10 cellular contexts compared by ENCODE assay signal in the genomic region with DNA sequence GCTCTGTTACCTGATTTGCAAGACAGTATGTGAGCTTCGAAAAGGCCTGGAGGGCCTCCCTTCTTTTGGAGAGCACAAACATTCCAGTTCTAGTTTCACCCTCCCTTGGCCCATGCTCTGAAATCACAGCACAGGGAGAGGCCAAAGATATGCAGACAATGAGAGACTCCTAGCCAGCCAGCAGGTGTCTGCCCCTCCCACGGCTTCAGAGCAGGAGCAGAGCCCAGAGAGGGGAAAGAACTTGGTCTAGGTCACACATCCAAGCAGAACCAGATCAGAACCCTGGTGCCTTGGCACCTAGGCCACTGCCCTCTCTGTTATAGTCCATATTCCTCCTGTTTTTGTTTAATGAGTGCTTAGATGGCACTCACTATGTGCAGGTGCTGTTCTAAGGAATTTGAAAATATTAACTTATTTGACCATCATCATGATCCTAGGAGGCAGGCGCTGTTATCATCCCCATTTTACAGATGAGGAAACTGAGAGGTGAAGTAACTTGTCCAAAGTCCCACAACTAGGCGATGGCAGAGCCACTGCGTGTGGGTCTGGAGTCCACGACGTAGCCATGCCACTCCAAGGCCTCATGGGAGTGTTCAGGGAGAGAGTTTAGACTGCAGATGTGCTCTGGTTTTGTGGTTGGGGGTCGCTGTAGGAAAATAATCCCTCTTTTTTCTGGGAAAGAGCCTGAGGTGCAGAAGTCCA. TPM values are rescaled to one million over a fixed set of nuclear protein-coding genes. Genes with fewer than 3 reads are reported as not detected.
A peak's percentile ranks its signal among the peaks of the same experiment; 100 is the strongest.
DNase-seq lines count a peak whose midpoint lies in the region; ATAC-seq, FAIRE-seq and TF ChIP-seq lines count a peak whose summit lies in the region.
"Had no signal": no experiment of that assay in that cellular context is flagged by ENCODE, and none has a peak within 500 bp of the region (broad histone marks: within the 10 kb centered on the region; RNA-seq: fewer than 3 reads in every experiment).

No MANE protein-coding gene starts in this region.

- H3K4me1 ChIP-seq in A549 (peaks cover 7% of the 10 kb centered on the region; the same call in 1 of the 3 replicates), gastroesophageal sphincter (peaks cover 11 to 97% (median 24%) of the 10 kb centered on the region in 3 donors), neuronal stem cell (ENCODE audit: control insufficient read depth in 2 of 2, insufficient read depth in 1 of 2, low read depth in 1 of 2, low read length in 2 of 2) (peaks cover 0 to 16% of the 10 kb centered on the region in 2 donors)

- no peak overlapping the region for H3K14ac ChIP-seq in neuronal stem cell (ENCODE audit: low read length)

- H3K27me3 ChIP-seq in gastroesophageal sphincter (no peaks in the 10 kb centered on the region), neuronal stem cell (ENCODE audit: control insufficient read depth in 3 of 3, insufficient read depth in 3 of 3, low read depth in 1 of 3, low read length in 3 of 3) (peaks cover 0 to 54% (median 2%) of the 10 kb centered on the region in 3 experiments)

- H2BK12ac ChIP-seq in neuronal stem cell (ENCODE audit: low read length), result no peak overlapping the region

- TF ChIP-seq RAD21 in A549 (conservative IDR thresholded peaks at IDR 0.05 in 1 of 2, IDR thresholded peaks at IDR 0.05 in 1 of 2) (no peak), Ishikawa (IDR thresholded peaks at IDR 0.05; ENCODE audit: low read depth) (peak; percentile 26; the same call in 1 of the 2 replicates)

- TF ChIP-seq EP300 in A549 (IDR thresholded peaks at IDR 0.05) (no peak), Ishikawa (IDR thresholded peaks at IDR 0.05; ENCODE audit: borderline replicate concordance) (0 out of 2 replicates have a peak, but pooled peaks have one; percentile 23), gastroesophageal sphincter (IDR thresholded peaks at IDR 0.05) (no peak)

- H3K9me3 ChIP-seq in A549, result no peaks in the 10 kb centered on the region
- H3K9me3 ChIP-seq in gastroesophageal sphincter, result peaks cover 0 to under 1% (median 0%) of the 10 kb centered on the region in 3 donors
- H3K9me3 ChIP-seq in neuronal stem cell (replicated peaks in 1 of 2; ENCODE audit: control insufficient read depth in 2 of 2, insufficient read depth in 1 of 2, low read depth in 1 of 2, low read length in 2 of 2), result no peaks in the 10 kb centered on the region

- 85% methylated on average over 8 of the region's 8 CpGs for WGBS in A549 (ENCODE audit: missing lambda C conversion rate)
- WGBS in gastroesophageal sphincter (ENCODE audit: low coverage in 1 of 2), 2 donors, result 56 to 62% methylated on average over 5 to 8 of the region's 8 CpGs
- no CpG with 5 or more reads among the region's 8 CpGs for WGBS in neuronal stem cell (ENCODE audit: extremely low coverage in 2 of 2, insufficient read length in 2 of 2, insufficient replicate concordance in 1 of 2), 2 donors

- DNase-seq in A549 (ENCODE audit: low read depth in 1 of 2, low spot score in 1 of 2) (no peak), neuronal stem cell (ENCODE audit: low spot score) (no peak), germinal center (ENCODE audit: low spot score) (no peak)
- no peak for DNase-seq in NK-92 treated with Interleukin-12 subunit alpha and Interleukin-12 subunit beta, amount 100 ng/mL, for 24 hours (lab: John Stamatoyannopoulos, UW)
- DNase-seq: amniotic stem cell, NCI-H526 had no signal

- no peak overlapping the region for H3K9ac ChIP-seq in neuronal stem cell (ENCODE audit: low read depth, low read length, poor library complexity)

- no peak overlapping the region for H3K4ac ChIP-seq in neuronal stem cell (ENCODE audit: low read length)

- H3K18ac ChIP-seq in neuronal stem cell (ENCODE audit: low read length), result no peak overlapping the region

- no peak overlapping the region for H4K8ac ChIP-seq in neuronal stem cell (ENCODE audit: low read depth, low read length)

- H2BK5ac ChIP-seq in neuronal stem cell (ENCODE audit: low read length), result no peak overlapping the region

- TF ChIP-seq POLR2A in A549 (IDR thresholded peaks at IDR 0.05; ENCODE audit: low read length) (no peak), gastroesophageal sphincter (IDR thresholded peaks at IDR 0.05) (no peak)

- no peaks in the 10 kb centered on the region for H3K79me1 ChIP-seq in neuronal stem cell (ENCODE audit: low read depth, low read length)

- H3K4me3 ChIP-seq in A549 (no peak overlapping the region), gastroesophageal sphincter (no peak overlapping the region), neuronal stem cell (ENCODE audit: low read length in 2 of 2) (no peak overlapping the region)

- POLR2A ChIA-PET in A549 (lab: Yijun Ruan, JAX), result no interaction called here

- H3K36me3 ChIP-seq in gastroesophageal sphincter (peaks cover 0 to 41% of the 10 kb centered on the region in 2 donors), neuronal stem cell (replicated peaks in 1 of 2; ENCODE audit: control insufficient read depth in 2 of 2, insufficient read depth in 2 of 2, low read length in 2 of 2) (no peaks in the 10 kb centered on the region)

- no peak overlapping the region for H3K4me2 ChIP-seq in A549
- H3K4me2 ChIP-seq in neuronal stem cell (ENCODE audit: insufficient read depth, low read length, poor library complexity, severe bottlenecking), result no peak overlapping the region

- no peak overlapping the region for H4K91ac ChIP-seq in neuronal stem cell (ENCODE audit: low read depth, low read length, poor library complexity)

- H2AK5ac ChIP-seq in neuronal stem cell (ENCODE audit: low read depth, low read length), result no peak overlapping the region

- peak overlapping the region; percentile 16 to 67; a peak in 4 of 6 replicates for H3K27ac ChIP-seq in A549
- peak overlapping the region; percentile 84 to 98 (median 87) for H3K27ac ChIP-seq in gastroesophageal sphincter
- H3K27ac ChIP-seq in neuronal stem cell (replicated peaks; ENCODE audit: low read length), result peak overlapping the region; percentile 32

- FAIRE-seq in A549 (lab: Jason Lieb, UNC), result no peak

- no peak overlapping the region for H3K23ac ChIP-seq in neuronal stem cell (ENCODE audit: low read depth, low read length, poor library complexity)

- TF ChIP-seq CTCF in A549 (IDR thresholded peaks at IDR 0.05), result no peak
- no peak for TF ChIP-seq CTCF in gastroesophageal sphincter (IDR thresholded peaks at IDR 0.05)

- ATAC-seq in A549 (peak; percentile 45 to 63; a peak in 3 of 6 replicates), gastroesophageal sphincter (peak; percentile 57), HG03135 (IDR thresholded peaks at IDR 0.05; ENCODE audit: unreplicated experiment) (no peak), GM21367 (IDR thresholded peaks at IDR 0.05; ENCODE audit: unreplicated experiment) (no peak)

- H2BK120ac ChIP-seq in neuronal stem cell (ENCODE audit: low read depth, low read length), result no peak overlapping the region

- no peak overlapping the region for H2AFZ ChIP-seq in neuronal stem cell (ENCODE audit: low read length)

- CTCF ChIA-PET in A549 (lab: Yijun Ruan, JAX), result interaction anchor here (0.8 to 2.3 kb wide), 4 partner anchors 23 to 142 kb away, joined by 3 to 5 read pairs (median 3); no protein-coding TSS in a partner anchor

- no peak overlapping the region for H2BK15ac ChIP-seq in neuronal stem cell (ENCODE audit: low read length)

TF ChIP-seq in A549, 52 proteins besides CTCF, POLR2A, EP300 and RAD21:
- TF ChIP-seq RCOR1 (IDR thresholded peaks at IDR 0.05; ENCODE audit: low read depth, low read length) (no peak), CHD2 (IDR thresholded peaks at IDR 0.05; ENCODE audit: low read length, partially characterized antibody) (no peak)
TF ChIP-seq in A549: peak in this region for 0.

TF ChIP-seq in Ishikawa, 13 proteins besides CTCF, POLR2A, EP300 and RAD21 (continues in another document):
- TF ChIP-seq ZBTB7A (IDR thresholded peaks at IDR 0.05; ENCODE audit: low read depth) (no peak), CREB1 (IDR thresholded peaks at IDR 0.05; ENCODE audit: low read depth) (no peak), REST (IDR thresholded peaks at IDR 0.05; ENCODE audit: low read depth) (no peak), TEAD4 (IDR thresholded peaks at IDR 0.05) (peak; percentile 75)
- TF ChIP-seq, protein P1, sequence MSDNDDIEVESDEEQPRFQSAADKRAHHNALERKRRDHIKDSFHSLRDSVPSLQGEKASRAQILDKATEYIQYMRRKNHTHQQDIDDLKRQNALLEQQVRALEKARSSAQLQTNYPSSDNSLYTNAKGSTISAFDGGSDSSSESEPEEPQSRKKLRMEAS (IDR thresholded peaks at IDR 0.05), result peak; percentile 33; the same call in 1 of the 2 replicates

RNA-seq across cellular contexts. Expression of gene TMOD1, which starts 27.2 kb away (rescaled TPM):
- polyA plus RNA-seq in A549 (2011; rRNA removed) (0.28 and 0.48 TPM in 2 replicates), A549 (2017; fragmentation: RNase III; extraction: RNeasy Plus Mini Kit Qiagen cat#74134 plus additional on column Dnase treatment) (0.62 to 0.98 TPM (median 0.80 TPM) in 3 replicates)
- polyA plus RNA-seq in A549 (2012; cell fraction: cytosol; rRNA removed), result 0.21 and 0.25 TPM in 2 replicates
- polyA plus RNA-seq in A549 (2012; cell fraction: nucleus; rRNA removed), result 0.17 TPM in 2 replicates
- polyA minus RNA-seq in A549 (2011; rRNA and poly(A)+ RNA removed), result 0.19 and 0.21 TPM in 2 replicates
- 10 to 100 TPM; 38.6 to 99.6 (median 76.7) TPM for total RNA-seq in gastroesophageal sphincter
- polyA plus RNA-seq in neuronal stem cell (2013, experiment 1 of 2), result 0.15 TPM
- 0.21 TPM for polyA plus RNA-seq in neuronal stem cell (2013, experiment 2 of 2)

Comparison
In these comparisons a context has a peak if more than half of its experiments do, and no peak if none do; other contexts are left out.
1. ATAC-seq: peak in A549 (2 of 2) and gastroesophageal sphincter (single experiment); none in HG03135 (single experiment) and GM21367 (single experiment).
2. H3K27ac ChIP-seq: peak in every context shown above with its lines; median percentile 87 in gastroesophageal sphincter; 42 in A549; 32 in neuronal stem cell.